Comparison of ENCODE assay signal across 8 cellular contexts in the genomic region with DNA sequence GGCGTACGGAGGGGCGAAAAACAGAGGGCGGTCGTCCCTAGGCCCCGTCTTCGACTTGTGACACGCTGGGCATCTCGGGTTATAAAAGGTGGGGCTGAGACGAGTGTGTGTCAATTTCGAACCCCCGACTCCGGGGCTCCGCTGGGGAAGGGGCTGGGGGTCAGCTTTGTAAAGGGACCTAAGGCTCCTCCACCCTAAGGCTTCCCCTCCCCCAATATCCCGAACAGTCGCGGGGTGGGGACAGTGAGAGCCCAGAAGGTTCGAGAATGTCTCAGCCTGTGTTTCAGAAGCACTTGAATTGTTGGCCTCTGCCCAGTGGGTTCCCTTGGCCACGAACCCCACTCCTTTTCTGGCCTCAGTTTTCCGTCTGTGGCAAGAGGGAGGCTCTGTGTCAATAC. TPM values are rescaled to one million over a fixed set of nuclear protein-coding genes. Genes with fewer than 3 reads are reported as not detected.
DNase-seq lines count a peak whose midpoint lies in the region; ATAC-seq and TF ChIP-seq lines count a peak whose summit lies in the region.

No MANE protein-coding gene starts in this region.

- H3K4me3 ChIP-seq in SJCRH30 (peak overlapping the region; percentile 78), ectodermal cell (ENCODE audit: insufficient read depth, low read depth, low read length) (peak overlapping the region; percentile 78)

- H3K27me3 ChIP-seq in SJCRH30 (no peaks in the 10 kb centered on the region), ectodermal cell (ENCODE audit: control insufficient read depth, insufficient read depth, low read length, poor library complexity, severe bottlenecking) (no peaks in the 10 kb centered on the region)

- H3K4me1 Mint-ChIP-seq in mesothelial cell of epicardium = peaks cover 18% of the 10 kb centered on the region
- H3K4me1 Mint-ChIP-seq in type B pancreatic cell (ENCODE audit: unreplicated experiment) = peaks cover 14% of the 10 kb centered on the region

- H3K4me1 ChIP-seq in SJCRH30 (peaks cover 11% of the 10 kb centered on the region), ectodermal cell (ENCODE audit: control insufficient read depth, insufficient read depth, low read length) (no peaks in the 10 kb centered on the region)

- H3K36me3 ChIP-seq in SJCRH30 (peaks cover 2% of the 10 kb centered on the region), ectodermal cell (ENCODE audit: control insufficient read depth, insufficient read depth, low read length) (peaks cover 12% of the 10 kb centered on the region)

- DNase-seq in SJCRH30 (no peak), mesothelial cell of epicardium (ENCODE audit: low spot score in 2 of 2, unreplicated experiment in 2 of 2) (no peak), type B pancreatic cell (ENCODE audit: extremely low spot score, unreplicated experiment) (no peak), MV-4-11 (lab: John Stamatoyannopoulos, UW) (no peak), NOMO-1 treated with dmso at 0.1 percent for 144 hours (lab: John Stamatoyannopoulos, UW; ENCODE audit: unreplicated experiment) (no peak), NCI-H2171 (lab: John Stamatoyannopoulos, UW) (no peak)

- no peaks in the 10 kb centered on the region for H3K27me3 Mint-ChIP-seq in mesothelial cell of epicardium (ENCODE audit: low read depth)
- no peaks in the 10 kb centered on the region for H3K27me3 Mint-ChIP-seq in type B pancreatic cell

- H3K27ac ChIP-seq in SJCRH30 (peak overlapping the region; percentile 97; the same call in 1 of the 2 replicates), ectodermal cell (ENCODE audit: insufficient read depth, low read depth, low read length, poor library complexity, severe bottlenecking) (no peak overlapping the region)

- TF ChIP-seq CTCF in mesothelial cell of epicardium (IDR thresholded peaks at IDR 0.05; ENCODE audit: unreplicated experiment) (no peak), type B pancreatic cell (conservative IDR thresholded peaks at IDR 0.05) (no peak)

- H3K36me3 Mint-ChIP-seq in mesothelial cell of epicardium (peaks cover 16% of the 10 kb centered on the region), type B pancreatic cell (peaks cover 17% of the 10 kb centered on the region)

- ATAC-seq in GM19023 (IDR thresholded peaks at IDR 0.05; ENCODE audit: unreplicated experiment) = peak; percentile 6

- 1 to 3% methylated on average over 20 of the region's 20 CpGs for WGBS in ectodermal cell, 2 experiments

- H3K4me3 Mint-ChIP-seq in mesothelial cell of epicardium (peak overlapping the region; percentile 91), type B pancreatic cell (peak overlapping the region; percentile 97)

- H3K9me3 ChIP-seq in SJCRH30 (replicated peaks) = no peaks in the 10 kb centered on the region
- H3K9me3 ChIP-seq in ectodermal cell (ENCODE audit: control insufficient read depth, low read length) = no peaks in the 10 kb centered on the region

- H3K27ac Mint-ChIP-seq in mesothelial cell of epicardium (peak overlapping the region; percentile 43), type B pancreatic cell (peak overlapping the region; percentile 81)

- H3K9me3 Mint-ChIP-seq in mesothelial cell of epicardium (no peaks in the 10 kb centered on the region), type B pancreatic cell (no peaks in the 10 kb centered on the region)

RNA-seq across cellular contexts. Expression of a gene that starts 0.5 kb away (rescaled TPM):
- total RNA-seq in SJCRH30 (2014; rRNA removed; shearing (Covaris generic)) = 204 and 219 TPM in 2 replicates
- polyA plus RNA-seq in ectodermal cell (2013, experiment 1 of 4) = 262 TPM
- 246 TPM for polyA plus RNA-seq in ectodermal cell (2013, experiment 2 of 4)
- polyA plus RNA-seq in ectodermal cell (2013, experiment 3 of 4) = 197 TPM
- 194 TPM for polyA plus RNA-seq in ectodermal cell (2013, experiment 4 of 4)
- total RNA-seq in mesothelial cell of epicardium = 113 to 127 TPM (median 117 TPM) in 3 replicates
- total RNA-seq in type B pancreatic cell (ENCODE audit: low replicate concordance) = 109 and 117 TPM in 2 replicates

RNA-seq across cellular contexts. Expression of a gene that starts 25.4 kb away (rescaled TPM):
- total RNA-seq in SJCRH30 (2014; rRNA removed; shearing (Covaris generic)) = not detected in 2 replicates
- polyA plus RNA-seq in ectodermal cell (2013, experiment 1 of 4) = not detected
- polyA plus RNA-seq in ectodermal cell (2013, experiment 2 of 4) = not detected
- not detected for polyA plus RNA-seq in ectodermal cell (2013, experiment 3 of 4)
- polyA plus RNA-seq in ectodermal cell (2013, experiment 4 of 4) = not detected
- not detected in 3 replicates for total RNA-seq in mesothelial cell of epicardium
- total RNA-seq in type B pancreatic cell (ENCODE audit: low replicate concordance) = not detected in 2 replicates

RNA-seq across cellular contexts. Expression of a gene that starts 33.6 kb away (rescaled TPM):
- 194 TPM in 2 replicates for total RNA-seq in SJCRH30 (2014; rRNA removed; shearing (Covaris generic))
- 339 TPM for polyA plus RNA-seq in ectodermal cell (2013, experiment 1 of 4)
- 348 TPM for polyA plus RNA-seq in ectodermal cell (2013, experiment 2 of 4)
- 331 TPM for polyA plus RNA-seq in ectodermal cell (2013, experiment 3 of 4)
- 363 TPM for polyA plus RNA-seq in ectodermal cell (2013, experiment 4 of 4)
- total RNA-seq in mesothelial cell of epicardium (290 to 313 TPM (median 310 TPM) in 3 replicates), type B pancreatic cell (ENCODE audit: low replicate concordance) (274 and 291 TPM in 2 replicates)

RNA-seq across cellular contexts. Expression of a gene that starts 42.8 kb away (rescaled TPM):
- total RNA-seq in SJCRH30 (2014; rRNA removed; shearing (Covaris generic)) = 0.10 and 0.89 TPM in 2 replicates
- polyA plus RNA-seq in ectodermal cell (2013, experiment 1 of 4) = 0.61 TPM
- 0.43 TPM for polyA plus RNA-seq in ectodermal cell (2013, experiment 2 of 4)
- 0.16 TPM for polyA plus RNA-seq in ectodermal cell (2013, experiment 3 of 4)
- polyA plus RNA-seq in ectodermal cell (2013, experiment 4 of 4) = 0.24 TPM
- total RNA-seq in mesothelial cell of epicardium = not detected in 3 replicates
- total RNA-seq in type B pancreatic cell (ENCODE audit: low replicate concordance) = not detected in 2 replicates
